ENCODE assay signal across 7 cellular contexts in the genomic region with DNA sequence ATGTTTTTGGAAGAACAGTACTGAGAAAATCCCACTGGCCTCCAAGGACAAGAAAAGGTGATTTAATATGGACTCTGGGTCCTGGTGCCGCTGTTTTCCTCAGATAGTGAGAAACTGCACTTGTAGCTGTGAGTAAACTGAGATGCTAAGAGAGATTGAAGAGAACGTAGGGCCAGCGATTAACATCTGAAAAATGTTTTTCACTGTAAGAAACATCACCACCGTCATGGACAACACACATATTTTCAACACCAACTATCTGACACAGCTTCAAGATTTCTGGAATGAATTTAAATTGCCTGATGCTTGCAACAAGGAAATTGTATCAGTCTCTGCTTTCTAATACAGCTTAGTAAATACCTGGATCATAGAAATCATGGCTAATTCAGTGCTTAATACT.
"Had no signal": no experiment of that assay in that cellular context is flagged by ENCODE, and none has a peak within 500 bp of the region (broad histone marks: within the 10 kb centered on the region; RNA-seq: fewer than 3 reads in every experiment).

No MANE protein-coding gene starts in this region.

- FAIRE-seq: HTR-8/SVneo, K562 had no signal

- DNase-seq: GM23248, HFFc6, IMR-90 had no signal

- H3K27ac Mint-ChIP-seq: HFFc6 had no signal

- H3K27ac ChIP-seq: GM23248 had no signal

- H2AFZ ChIP-seq: GM23248 had no signal

- H3K36me3 ChIP-seq: HAP-1 had no signal

- H3K9me3 ChIP-seq: HAP-1 had no signal

- H3K9ac ChIP-seq: GM23248 had no signal

- H3K4me3 ChIP-seq: GM23248, HAP-1, K562 had no signal

- ATAC-seq: HCT116, K562 had no signal

- H3K4me3 Mint-ChIP-seq: HFFc6 had no signal
